Comparison of ENCODE assay signal across 1 cellular context in the genomic region with DNA sequence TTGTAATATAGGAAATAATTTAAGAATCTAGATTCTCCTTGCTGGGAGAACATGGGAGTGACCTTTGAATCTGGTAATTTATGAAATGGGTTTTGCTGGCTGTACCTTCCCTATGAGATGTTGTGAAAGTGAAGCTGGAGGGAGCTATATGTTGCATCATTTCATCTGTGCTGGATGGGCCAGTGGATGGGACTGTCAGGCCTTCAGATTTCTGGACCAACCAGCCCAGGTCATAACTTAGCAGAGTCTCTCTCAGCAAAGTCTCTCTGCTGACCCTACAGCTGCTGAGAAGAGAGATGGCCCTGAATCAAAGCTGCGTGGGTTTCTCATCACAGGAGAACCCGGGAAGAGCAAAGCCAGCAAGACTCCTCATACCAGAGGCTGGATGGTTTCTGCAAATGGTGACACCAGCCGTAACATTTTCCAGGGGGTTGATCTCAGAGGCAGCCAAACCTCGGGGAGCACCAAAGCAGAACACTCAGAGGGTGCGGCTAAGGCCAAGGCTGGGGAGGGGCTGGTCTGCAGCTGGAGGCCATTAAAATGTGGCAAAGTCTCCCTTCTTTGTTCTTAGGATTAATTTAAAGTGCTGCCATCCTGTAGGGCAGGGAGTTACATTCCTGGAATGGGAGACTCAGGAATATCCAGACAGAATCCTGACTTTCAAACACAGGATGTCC.
TF ChIP-seq lines count a peak whose summit lies in the region.

No MANE protein-coding gene starts in this region.

TF ChIP-seq in K562, 482 proteins besides CTCF, POLR2A, EP300 and RAD21 (continued from another document):
- TF ChIP-seq ZNF398 (CRISPR knock-in tag; IDR thresholded peaks at IDR 0.05) (no peak), EWSR1 (IDR thresholded peaks at IDR 0.05; ENCODE audit: borderline replicate concordance, low read depth, partially characterized antibody) (no peak), E2F5 (CRISPR knock-in tag; IDR thresholded peaks at IDR 0.05) (no peak)
